Comparison of ENCODE assay signal across 10 cellular contexts in genomic region chr2:70498054-70498453, GRCh38. TPM values are rescaled to one million over a fixed set of nuclear protein-coding genes. Genes with fewer than 3 reads are reported as not detected.
A peak's percentile ranks its signal among the peaks of the same experiment; 100 is the strongest.
DNase-seq lines count a peak whose midpoint lies in the region; ATAC-seq and TF ChIP-seq lines count a peak whose summit lies in the region.
"Had no signal": no experiment of that assay in that cellular context is flagged by ENCODE, and none has a peak within 500 bp of the region (broad histone marks: within the 10 kb centered on the region; RNA-seq: fewer than 3 reads in every experiment).

No MANE protein-coding gene starts in this region.

- no peaks in the 10 kb centered on the region for H3K4me1 ChIP-seq in breast epithelium
- no peaks in the 10 kb centered on the region for H3K4me1 ChIP-seq in endodermal cell (ENCODE audit: control insufficient read depth, insufficient read depth, low read length)
- H3K4me1 ChIP-seq in transverse colon: peaks cover 0 to 7% (median 6%) of the 10 kb centered on the region in 4 donors

- H3K36me3 Mint-ChIP-seq in MCF 10A (ENCODE audit: insufficient read depth, unreplicated experiment): peaks cover 16% of the 10 kb centered on the region
- no peaks in the 10 kb centered on the region for H3K36me3 Mint-ChIP-seq in endodermal cell (ENCODE audit: low read depth)
- H3K36me3 Mint-ChIP-seq: activated naive CD8-positive, alpha-beta T cell treated with anti-CD3 and anti-CD28 coated beads, Interleukin-2, amount 10 ng/mL, durations not matched to agents 7 days and 5 days had no signal

- no peak overlapping the region for H3K4me3 Mint-ChIP-seq in MCF 10A (ENCODE audit: unreplicated experiment)
- no peak overlapping the region for H3K4me3 Mint-ChIP-seq in endodermal cell
- H3K4me3 Mint-ChIP-seq: activated naive CD8-positive, alpha-beta T cell treated with anti-CD3 and anti-CD28 coated beads, Interleukin-2, amount 10 ng/mL, durations not matched to agents 7 days and 5 days; stimulated activated naive CD8-positive, alpha-beta T cell treated with anti-CD3 and anti-CD28 coated beads, Interleukin-15, Interleukin-2, amounts not matched to agents 100 ng/mL and 50 ng/mL, for 24 hours had no signal

- TF ChIP-seq CTCF in MCF 10A (IDR thresholded peaks at IDR 0.05; ENCODE audit: unreplicated experiment): peak; percentile 13
- no peak for TF ChIP-seq CTCF in breast epithelium (IDR thresholded peaks at IDR 0.05)
- TF ChIP-seq CTCF in endodermal cell (conservative IDR thresholded peaks at IDR 0.05): peak; percentile 69
- peak; percentile 14 to 57 (median 26) for TF ChIP-seq CTCF in transverse colon (IDR thresholded peaks at IDR 0.05)

- H3K9me3 ChIP-seq in breast epithelium (no peaks in the 10 kb centered on the region), endodermal cell (ENCODE audit: control insufficient read depth, low read length) (no peaks in the 10 kb centered on the region), transverse colon (no peaks in the 10 kb centered on the region)

- no peaks in the 10 kb centered on the region for H3K9me3 Mint-ChIP-seq in MCF 10A (ENCODE audit: unreplicated experiment)
- H3K9me3 Mint-ChIP-seq in endodermal cell: no peaks in the 10 kb centered on the region
- H3K9me3 Mint-ChIP-seq: stimulated activated naive CD8-positive, alpha-beta T cell treated with anti-CD3 and anti-CD28 coated beads, Interleukin-15, Interleukin-2, amounts not matched to agents 100 ng/mL and 50 ng/mL, for 24 hours had no signal

- peaks cover 6% of the 10 kb centered on the region for H3K4me1 Mint-ChIP-seq in MCF 10A (ENCODE audit: insufficient read depth, unreplicated experiment)
- peaks cover 5% of the 10 kb centered on the region for H3K4me1 Mint-ChIP-seq in endodermal cell

- DNase-seq in MCF 10A (ENCODE audit: unreplicated experiment) (peak; percentile 40), breast epithelium (ENCODE audit: low spot score in 2 of 2) (no peak), NCI-H2171 treated with DMSO at 0.1 percent for 48 hours (lab: John Stamatoyannopoulos, UW) (peak; percentile 82), endodermal cell (no peak), transverse colon (no peak), HCEC 1CT (no peak), sciatic nerve (ENCODE audit: low spot score) (no peak)
- DNase-seq: activated naive CD8-positive, alpha-beta T cell treated with anti-CD3 and anti-CD28 coated beads, Interleukin-2, amount 10 ng/mL, durations not matched to agents 7 days and 5 days had no signal

- no peak for TF ChIP-seq EP300 in transverse colon (IDR thresholded peaks at IDR 0.05; ENCODE audit: low read depth)

- no peak overlapping the region for H3K9ac ChIP-seq in endodermal cell (ENCODE audit: extremely low read depth, low read length, poor library complexity, severe bottlenecking)

- POLR2A ChIA-PET in MCF 10A (lab: Yijun Ruan, JAX): interaction anchor here (1.6 kb wide), 1 partner anchor 10 kb away, joined by 7 read pairs; no protein-coding TSS in a partner anchor

- no peaks in the 10 kb centered on the region for H3K36me3 ChIP-seq in breast epithelium
- no peaks in the 10 kb centered on the region for H3K36me3 ChIP-seq in endodermal cell (ENCODE audit: control insufficient read depth, insufficient read depth, low read length)
- no peaks in the 10 kb centered on the region for H3K36me3 ChIP-seq in transverse colon

- H3K27me3 Mint-ChIP-seq in MCF 10A (ENCODE audit: insufficient read depth, unreplicated experiment): no peaks in the 10 kb centered on the region
- H3K27me3 Mint-ChIP-seq in endodermal cell (ENCODE audit: insufficient read depth): peaks cover 2% of the 10 kb centered on the region

- CTCF ChIA-PET in MCF 10A (lab: Yijun Ruan, JAX): interaction anchor here (0.7 to 1.4 kb wide), 4 partner anchors 69 to 158 kb away, joined by 3 to 13 read pairs (median 4); no protein-coding TSS in a partner anchor

- no peak for TF ChIP-seq POLR2A in breast epithelium (IDR thresholded peaks at IDR 0.05)
- TF ChIP-seq POLR2A in transverse colon (IDR thresholded peaks at IDR 0.05): no peak

- in situ Hi-C loops in transverse colon (cut with MboI; ENCODE audit: low pct_ligation_motif_present in 1 of 4, low pct_unique_long_range_greater_than_20kb in 1 of 4, low sequenced_read_pairs in 3 of 4): no loop called here

- no peak overlapping the region for H3K27ac ChIP-seq in breast epithelium
- H3K27ac ChIP-seq in endodermal cell (ENCODE audit: low read depth, low read length): no peak overlapping the region
- no peak overlapping the region for H3K27ac ChIP-seq in transverse colon

- no peak overlapping the region for H3K4me3 ChIP-seq in breast epithelium
- H3K4me3 ChIP-seq in endodermal cell (ENCODE audit: low read length): no peak overlapping the region
- no peak overlapping the region for H3K4me3 ChIP-seq in transverse colon

- H3K27ac Mint-ChIP-seq in MCF 10A (ENCODE audit: low read depth, unreplicated experiment) (no peak overlapping the region), endodermal cell (no peak overlapping the region)
- H3K27ac Mint-ChIP-seq: activated naive CD8-positive, alpha-beta T cell treated with anti-CD3 and anti-CD28 coated beads, Interleukin-2, amount 10 ng/mL, durations not matched to agents 7 days and 5 days; stimulated activated naive CD8-positive, alpha-beta T cell treated with anti-CD3 and anti-CD28 coated beads, Interleukin-15, Interleukin-2, amounts not matched to agents 100 ng/mL and 50 ng/mL, for 24 hours had no signal

- BruUV-seq in MCF 10A (replicated peaks; lab: Mats Ljungman, UMichigan): no TSS peak

- intact Hi-C loops in MCF 10A (cut with micrococcal nuclease): no loop called here
- intact Hi-C loops in breast epithelium (cut with DNase I; ENCODE audit: low total_unique reads): no loop called here
- intact Hi-C loops in transverse colon (cut with DNase I; ENCODE audit: low total_unique reads): no loop called here
- intact Hi-C loops in sciatic nerve (cut with DNase I): no loop called here

- ATAC-seq in sciatic nerve (no peak), HG03571 (IDR thresholded peaks at IDR 0.05; ENCODE audit: unreplicated experiment) (no peak)

- H3K27me3 ChIP-seq in breast epithelium: no peaks in the 10 kb centered on the region
- peaks cover 6% of the 10 kb centered on the region for H3K27me3 ChIP-seq in endodermal cell (ENCODE audit: control insufficient read depth, insufficient read depth, low read length, poor library complexity, severe bottlenecking)
- no peaks in the 10 kb centered on the region for H3K27me3 ChIP-seq in transverse colon

RNA-seq across cellular contexts. Expression of gene TGFA, which starts 55.6 kb away (rescaled TPM):
- total RNA-seq in MCF 10A (2022) (17.9 and 22.5 TPM in 2 replicates), breast epithelium (10 to 100 TPM in 1 of 3 donors, 1 to 10 TPM in 2; 1.1 to 16.1 (median 4.9) TPM), endodermal cell (1 to 10 TPM; 2.0 to 3.2 TPM), transverse colon (10 to 100 TPM; 10.7 to 51.3 (median 33.7) TPM), sciatic nerve (11.8 TPM)
- 0.75 TPM for polyA plus RNA-seq in endodermal cell (2013, experiment 1 of 2)
- 0.66 TPM for polyA plus RNA-seq in endodermal cell (2013, experiment 2 of 2)

Comparison
In these comparisons a context has a peak if more than half of its experiments do, and no peak if none do; other contexts are left out.
1. DNase-seq: peak in MCF 10A (single experiment) and NCI-H2171 treated with DMSO at 0.1 percent for 48 hours (single experiment); none in breast epithelium (0 of 2), endodermal cell (single experiment), transverse colon (single experiment), HCEC 1CT (single experiment) and sciatic nerve (single experiment).
2. CTCF ChIP-seq: peak in MCF 10A (single experiment), endodermal cell (single experiment) and transverse colon (5 of 5); none in breast epithelium (0 of 3).